Comparison of ENCODE assay signal across 25 cellular contexts in the genomic region with DNA sequence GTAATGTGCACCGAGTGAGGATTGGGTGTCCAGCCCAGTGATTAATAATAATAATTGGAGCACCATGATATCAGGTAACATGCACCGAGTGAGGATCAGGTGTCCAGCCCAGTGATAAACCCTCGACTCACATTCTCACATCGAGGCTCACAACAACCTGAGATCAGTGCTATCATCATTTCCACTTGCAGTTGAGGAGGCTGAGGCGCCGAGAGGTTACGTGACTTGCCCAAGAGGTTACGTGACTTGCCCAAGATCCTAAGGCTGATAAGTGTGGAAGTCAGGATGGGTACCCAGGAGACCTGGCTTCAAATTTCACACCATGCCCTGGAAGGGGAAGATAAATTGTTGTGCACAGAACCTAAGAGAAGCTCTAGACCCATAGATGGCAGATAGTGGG.
"Had no signal": no experiment of that assay in that cellular context is flagged by ENCODE, and none has a peak within 500 bp of the region (broad histone marks: within the 10 kb centered on the region; RNA-seq: fewer than 3 reads in every experiment).

No MANE protein-coding gene starts in this region.

- ATAC-seq: activated T-cell treated with anti-CD3 and anti-CD28 coated beads, Interleukin-2, amount 50 U/mL, for 4 hours; activated T-helper 17 cell treated with anti-CD3 and anti-CD28 coated beads, Interleukin-2, amount 50 U/mL, for 72 hours; PC-3; SK-N-SH treated with all-trans-retinoic acid at 6 μM for 48 hours; T-helper 17 cell had no signal

- H3K27me3 Mint-ChIP-seq: activated B cell treated with CpG ODN at 0.5 μM for 24 hours; activated CD4-positive, alpha-beta T cell treated with anti-CD3 and anti-CD28 coated beads, Interleukin-2, amount 10 ng/mL, durations not matched to agents 24 days and 14 days had no signal

- H3K4me1 ChIP-seq: SJSA1 had no signal

- H3K27ac Mint-ChIP-seq: activated CD4-positive, alpha-beta memory T cell treated with anti-CD3 and anti-CD28 coated beads for 36 hours; activated CD4-positive, alpha-beta T cell treated with anti-CD3 and anti-CD28 coated beads, Interleukin-2, amount 10 ng/mL, durations not matched to agents 24 days and 14 days; activated naive CD4-positive, alpha-beta T cell treated with anti-CD3 and anti-CD28 coated beads for 36 hours; activated naive CD8-positive, alpha-beta T cell; activated T-helper 17 cell treated with anti-CD3 and anti-CD28 coated beads, Interleukin-2, amount 50 U/mL, for 72 hours; brain; T-helper 17 cell had no signal

- H3K9ac ChIP-seq: KMS-11 had no signal

- H3K4me2 ChIP-seq: KMS-11 had no signal

- H3K4me3 Mint-ChIP-seq: activated CD4-positive, alpha-beta memory T cell treated with anti-CD3 and anti-CD28 coated beads for 36 hours; activated CD4-positive, alpha-beta T cell treated with anti-CD3 and anti-CD28 coated beads, Interleukin-2, amount 10 ng/mL, durations not matched to agents 24 days and 14 days; activated naive CD4-positive, alpha-beta T cell treated with anti-CD3 and anti-CD28 coated beads for 36 hours; activated naive CD8-positive, alpha-beta T cell; activated T-cell treated with anti-CD3 and anti-CD28 coated beads, Interleukin-2, amount 50 U/mL, for 4 hours; activated T-helper 17 cell treated with anti-CD3 and anti-CD28 coated beads, Interleukin-2, amount 50 U/mL, for 72 hours; brain; central memory CD8-positive, alpha-beta T cell; T-helper 17 cell had no signal

- H3K27me3 ChIP-seq: SJSA1 had no signal

- H3K36me3 Mint-ChIP-seq: activated CD4-positive, alpha-beta memory T cell treated with anti-CD3 and anti-CD28 coated beads for 36 hours; activated naive CD8-positive, alpha-beta T cell; brain had no signal

- H3K9me3 Mint-ChIP-seq: activated B cell treated with CpG ODN at 0.5 μM for 24 hours; activated CD4-positive, alpha-beta memory T cell treated with anti-CD3 and anti-CD28 coated beads for 36 hours; activated CD4-positive, alpha-beta T cell treated with anti-CD3 and anti-CD28 coated beads, Interleukin-2, amount 10 ng/mL, durations not matched to agents 24 days and 14 days; activated naive CD4-positive, alpha-beta T cell treated with anti-CD3 and anti-CD28 coated beads for 36 hours; activated T-cell treated with anti-CD3 and anti-CD28 coated beads, Interleukin-2, amount 50 U/mL, for 4 hours; activated T-helper 17 cell treated with anti-CD3 and anti-CD28 coated beads, Interleukin-2, amount 50 U/mL, for 72 hours; central memory CD8-positive, alpha-beta T cell had no signal

- DNase-seq: activated B cell treated with CpG ODN at 0.5 μM for 24 hours; activated CD4-positive, alpha-beta memory T cell treated with anti-CD3 and anti-CD28 coated beads for 36 hours; activated CD4-positive, alpha-beta T cell treated with anti-CD3 and anti-CD28 coated beads for 1 hour; activated CD4-positive, alpha-beta T cell treated with anti-CD3 and anti-CD28 coated beads, Interleukin-2, amount 10 ng/mL, durations not matched to agents 24 days and 14 days; activated CD8-positive, alpha-beta memory T cell treated with anti-CD3 and anti-CD28 coated beads for 24 hours; activated gamma-delta T cell; activated naive CD4-positive, alpha-beta T cell treated with anti-CD3 and anti-CD28 coated beads for 36 hours; activated T-cell treated with anti-CD3 and anti-CD28 coated beads, Interleukin-2, amount 50 U/mL, for 4 hours; amygdala; NCI-H1930; NCI-H446; NCI-H526 treated with DMSO at 0.1 percent for 48 hours; NCI-H82; NK-92 treated with Interleukin-12 subunit alpha and Interleukin-12 subunit beta, amount 100 ng/mL, for 24 hours; PC-3; SHP77; T-helper 17 cell; T-helper 9 cell had no signal

- H3K4me3 ChIP-seq: SJSA1 had no signal

- H3K9me3 ChIP-seq: SJSA1 had no signal

- H3K4me1 Mint-ChIP-seq: activated CD4-positive, alpha-beta T cell treated with anti-CD3 and anti-CD28 coated beads, Interleukin-2, amount 10 ng/mL, durations not matched to agents 24 days and 14 days; activated T-helper 17 cell treated with anti-CD3 and anti-CD28 coated beads, Interleukin-2, amount 50 U/mL, for 72 hours; brain; central memory CD8-positive, alpha-beta T cell; T-helper 17 cell had no signal

- H3K36me3 ChIP-seq: SJSA1 had no signal

- H3K27ac ChIP-seq: KMS-11, SJSA1 had no signal
